In genomic region chr11:64246624-64246873, GRCh38 we compare ENCODE assay signal across 8 cellular contexts. TPM values are rescaled to one million over a fixed set of nuclear protein-coding genes. Genes with fewer than 3 reads are reported as not detected.
DNase-seq lines count a peak whose midpoint lies in the region; ATAC-seq and TF ChIP-seq lines count a peak whose summit lies in the region.
"Not testable (repeated sequence)": the region's sequence is repeated elsewhere in the genome, so short reads cannot be mapped to it uniquely, and the experiment has no call there.

No MANE protein-coding gene starts in this region.

- H2AK5ac ChIP-seq in H9 (ENCODE audit: insufficient read length, low read length), result not testable (repeated sequence)

- not testable (repeated sequence) for H4K20me1 ChIP-seq in H9 (ENCODE audit: control insufficient read depth, insufficient read depth, insufficient read length)

- H3K23me2 ChIP-seq in H9 (ENCODE audit: insufficient read length, low read depth, low read length, poor library complexity, severe bottlenecking), result peaks cover 25% of the 10 kb centered on the region

- H3T11ph ChIP-seq in H9 (ENCODE audit: low read length), result not testable (repeated sequence)

- BruUV-seq in Calu3 (replicated peaks; lab: Mats Ljungman, UMichigan); MCF 10A (replicated peaks; lab: Mats Ljungman, UMichigan): not testable (repeated sequence)

- not testable (repeated sequence) for H3K4me1 ChIP-seq in H9 (ENCODE audit: insufficient read depth, low read length)
- H3K4me1 ChIP-seq in HUES64 (ENCODE audit: insufficient read depth, low read length) (peaks cover 38% of the 10 kb centered on the region), right atrium auricular region (peaks cover 0 to 52% of the 10 kb centered on the region in 2 donors), thoracic aorta (ENCODE audit: control insufficient read depth in 1 of 2, low read depth in 2 of 2) (peaks cover 19 to 46% of the 10 kb centered on the region in 2 donors)

- H2BK20ac ChIP-seq in H9 (ENCODE audit: low read depth, low read length, poor library complexity, severe bottlenecking), result not testable (repeated sequence)

- WGBS in H9 (ENCODE audit: extremely low coverage, insufficient read length, low lambda C conversion rate), result no CpG with 5 or more reads among the region's 43 CpGs
- under 1% methylated on average over 41 of the region's 43 CpGs for WGBS in HUES64

- H3K56ac ChIP-seq in H9 (ENCODE audit: insufficient read length, low read depth, low read length), result not testable (repeated sequence)

- peak overlapping the region; percentile 96 for H3K4me3 Mint-ChIP-seq in Calu3 (ENCODE audit: low read depth, unreplicated experiment)
- peak overlapping the region; percentile 79 to 93 for H3K4me3 Mint-ChIP-seq in H9
- H3K4me3 Mint-ChIP-seq in activated B cell treated with CpG ODN at 0.5 μM for 24 hours, result peak overlapping the region; percentile 85
- peak overlapping the region; percentile 93 for H3K4me3 Mint-ChIP-seq in MCF 10A (ENCODE audit: unreplicated experiment)
- peak overlapping the region; percentile 88 to 93 (median 90) for H3K4me3 Mint-ChIP-seq in nephron

- H3K27ac ChIP-seq in H9 (ENCODE audit: insufficient read length, low read depth, low read length); HUES64 (ENCODE audit: low read depth, low read length): not testable (repeated sequence)
- H3K27ac ChIP-seq in right atrium auricular region, result peak overlapping the region; percentile 88 to 95
- peak overlapping the region in 1 of 2 donors; percentile 93 for H3K27ac ChIP-seq in thoracic aorta

- not testable (repeated sequence) for TF ChIP-seq CTCF in Calu3 (IDR thresholded peaks at IDR 0.05; ENCODE audit: unreplicated experiment); H9 (conservative IDR thresholded peaks at IDR 0.05); activated B cell treated with CpG ODN at 0.5 μM for 24 hours (IDR thresholded peaks at IDR 0.05); MCF 10A (IDR thresholded peaks at IDR 0.05; ENCODE audit: unreplicated experiment); right atrium auricular region (IDR thresholded peaks at IDR 0.05); nephron (IDR thresholded peaks at IDR 0.05; ENCODE audit: unreplicated experiment in 3 of 3); thoracic aorta (IDR thresholded peaks at IDR 0.05)

- H3K23ac ChIP-seq in H9 (ENCODE audit: insufficient read length, low read depth, low read length), result not testable (repeated sequence)

- not testable (repeated sequence) for H2AFZ ChIP-seq in H9 (ENCODE audit: low read length)

- not testable (repeated sequence) for H3K9me3 Mint-ChIP-seq in Calu3 (ENCODE audit: low read depth, unreplicated experiment); H9; activated B cell treated with CpG ODN at 0.5 μM for 24 hours; MCF 10A (ENCODE audit: unreplicated experiment); nephron

- not testable (repeated sequence) for H3K18ac ChIP-seq in H9 (ENCODE audit: insufficient read length, low read depth, low read length)

- H2BK120ac ChIP-seq in H9 (ENCODE audit: low read depth, low read length, poor library complexity, severe bottlenecking), result not testable (repeated sequence)

- H4K91ac ChIP-seq in H9 (ENCODE audit: insufficient read length, low read depth, low read length), result not testable (repeated sequence)

- H3K4me1 Mint-ChIP-seq in Calu3 (ENCODE audit: low read depth, unreplicated experiment) (peaks cover 28% of the 10 kb centered on the region), H9 (peaks cover 40 to 49% of the 10 kb centered on the region in 2 experiments), activated B cell treated with CpG ODN at 0.5 μM for 24 hours (peaks cover 38% of the 10 kb centered on the region), MCF 10A (ENCODE audit: insufficient read depth, unreplicated experiment) (peaks cover 15% of the 10 kb centered on the region), nephron (peaks cover 27% of the 10 kb centered on the region)

- not testable (repeated sequence) for H3K9me3 ChIP-seq in H9 (ENCODE audit: control insufficient read depth, low read depth, low read length); HUES64 (ENCODE audit: insufficient read depth, low read depth, low read length); right atrium auricular region; thoracic aorta

- H3K36me3 Mint-ChIP-seq in Calu3 (ENCODE audit: insufficient read depth, unreplicated experiment) (peaks cover 95% of the 10 kb centered on the region), H9 (ENCODE audit: insufficient read depth in 1 of 3, low read depth in 3 of 3) (peaks cover 12 to 22% (median 13%) of the 10 kb centered on the region in 3 experiments; a peak in 6 of 7 replicates), activated B cell treated with CpG ODN at 0.5 μM for 24 hours (ENCODE audit: low read depth) (peaks cover 22% of the 10 kb centered on the region), MCF 10A (ENCODE audit: insufficient read depth, unreplicated experiment) (peaks cover 27% of the 10 kb centered on the region)
- not testable (repeated sequence) for H3K36me3 Mint-ChIP-seq in nephron (ENCODE audit: low read depth)

- H4K8ac ChIP-seq in H9 (replicated peaks; ENCODE audit: insufficient read length, low read depth, low read length), result not testable (repeated sequence)

- H3K4ac ChIP-seq in H9 (ENCODE audit: low read depth, low read length), result not testable (repeated sequence)

- not testable (repeated sequence) for H3K79me2 ChIP-seq in H9 (ENCODE audit: insufficient read depth, low read length)

- H3K4me2 ChIP-seq in H9 (ENCODE audit: insufficient read depth, insufficient read length, low read length), result not testable (repeated sequence)

- H3K4me3 ChIP-seq in HUES64 (ENCODE audit: low read length) (peak overlapping the region; percentile 93), right atrium auricular region (peak overlapping the region; percentile 74 to 82), thoracic aorta (peak overlapping the region; percentile 98)

- H4K5ac ChIP-seq in H9 (ENCODE audit: insufficient read length, low read depth, low read length), result not testable (repeated sequence)

- H3K27ac Mint-ChIP-seq in Calu3 (ENCODE audit: unreplicated experiment) (peak overlapping the region; percentile 96), activated B cell treated with CpG ODN at 0.5 μM for 24 hours (peak overlapping the region; percentile 79), MCF 10A (ENCODE audit: low read depth, unreplicated experiment) (peak overlapping the region; percentile 63), nephron (peak overlapping the region in 2 of 3 experiments; percentile 90 to 94)
- H3K27ac Mint-ChIP-seq in H9, result not testable (repeated sequence)

- CTCF ChIA-PET in Calu3 (lab: Charles Lee) (interaction anchor here (1.5 kb wide), 1 partner anchor 9 kb away, joined by 7 read pairs; no protein-coding TSS in a partner anchor), activated B cell treated with CpG ODN at 0.5 μM for 24 hours (lab: Charles Lee) (interaction anchor here (1.1 to 6.2 kb wide), 3 partner anchors 14 to 109 kb away, joined by 3 to 37 read pairs (median 6); partner anchors contain the start of gene FERMT3), MCF 10A (lab: Yijun Ruan, JAX) (interaction anchor here (0.6 to 1.6 kb wide), 3 partner anchors 22 to 108 kb away, joined by 3 to 4 read pairs (median 3); no protein-coding TSS in a partner anchor)

- not testable (repeated sequence) for H3K27me3 Mint-ChIP-seq in Calu3 (ENCODE audit: unreplicated experiment); H9 (ENCODE audit: low read depth); activated B cell treated with CpG ODN at 0.5 μM for 24 hours; MCF 10A (ENCODE audit: insufficient read depth, unreplicated experiment); nephron (ENCODE audit: low read depth)

- not testable (repeated sequence) for H3K27me3 ChIP-seq in H9 (ENCODE audit: insufficient read depth, low read length); HUES64 (ENCODE audit: insufficient read depth, low read length); right atrium auricular region; thoracic aorta (replicated peaks; ENCODE audit: insufficient read depth)

- ATAC-seq in activated B cell treated with CpG ODN at 0.5 μM for 24 hours (ENCODE audit: low read depth), result peak; percentile 7
- ATAC-seq in thoracic aorta (ENCODE audit: insufficient number of reproducible peaks, low FRiP score, low read depth), result not testable (repeated sequence)

- POLR2A ChIA-PET in activated B cell treated with CpG ODN at 0.5 μM for 24 hours (lab: Charles Lee) (interaction anchor here (0.9 to 8.7 kb wide), 11 partner anchors 16 to 89 kb away, joined by 3 to 127 read pairs (median 9); partner anchors contain the start of genes BAD, DNAJC4, ESRRA and FERMT3), MCF 10A (lab: Yijun Ruan, JAX) (interaction anchor here (0.9 to 10.8 kb wide), 18 partner anchors 8 to 1699 kb away, joined by 3 to 122 read pairs (median 10); partner anchors contain the start of genes AHNAK, BAD, CATSPERZ and DNAJC4)

- H2BK5ac ChIP-seq in H9 (ENCODE audit: insufficient read length, low read length), result not testable (repeated sequence)

- not testable (repeated sequence) for H3K14ac ChIP-seq in H9 (ENCODE audit: insufficient read depth, low read length)

- H2BK15ac ChIP-seq in H9 (ENCODE audit: low read depth, low read length), result not testable (repeated sequence)

- not testable (repeated sequence) for H3K9ac ChIP-seq in H9 (ENCODE audit: extremely low read depth, insufficient read length, low read length)
- H3K9ac ChIP-seq in HUES64 (ENCODE audit: low read depth, low read length), result peak overlapping the region; percentile 88

- intact Hi-C loops in Calu3 (cut with micrococcal nuclease; ENCODE audit: unreplicated experiment) (loop anchor here (10.0 kb wide), 1 partner anchor 58 kb away; the partner anchor contains the start of genes CATSPERZ and ESRRA), activated B cell treated with CpG ODN at 0.5 μM for 24 hours (cut with micrococcal nuclease) (loop anchor here (1.0 to 10.0 kb wide), 4 partner anchors 16 to 528 kb away; partner anchors contain the start of genes DNAJC4, ESRRA and SF1), MCF 10A (cut with micrococcal nuclease) (loop anchor here (2.0 kb wide), 1 partner anchor 58 kb away; the partner anchor contains the start of gene ESRRA)

- not testable (repeated sequence) for H3K79me1 ChIP-seq in H9 (ENCODE audit: insufficient read depth, low read depth, low read length, poor library complexity, severe bottlenecking)

- H2BK12ac ChIP-seq in H9 (ENCODE audit: insufficient read length, low read depth, low read length), result not testable (repeated sequence)

- peaks cover 19% of the 10 kb centered on the region for H3K36me3 ChIP-seq in HUES64 (ENCODE audit: insufficient read depth, low read length)
- H3K36me3 ChIP-seq in right atrium auricular region, result peaks cover 10% of the 10 kb centered on the region
- not testable (repeated sequence) for H3K36me3 ChIP-seq in thoracic aorta

- DNase-seq in Calu3; H9; activated B cell treated with CpG ODN at 0.5 μM for 24 hours; MCF 10A (ENCODE audit: unreplicated experiment); right atrium auricular region (ENCODE audit: low spot score); thoracic aorta (ENCODE audit: low spot score): not testable (repeated sequence)

RNA-seq across cellular contexts. Expression of gene PPP1R14B, which starts 0.2 kb away (rescaled TPM):
- total RNA-seq in Calu3 (2022) (276 and 334 TPM in 2 replicates), H9 (2021) (358 and 363 TPM in 2 replicates), activated B cell treated with CpG ODN at 0.5 μM for 24 hours (112 and 127 TPM in 2 replicates), MCF 10A (2022) (583 and 684 TPM in 2 replicates), right atrium auricular region (10 to 100 TPM; 76.4 to 99.2 TPM), thoracic aorta (100 to 1,000 TPM in 1 of 2 donors, 10 to 100 TPM in 1; 75.3 to 122 TPM)
- 353 TPM for polyA plus RNA-seq in HUES64 (2013, experiment 1 of 2)
- polyA plus RNA-seq in HUES64 (2013, experiment 2 of 2), result 328 TPM

RNA-seq across cellular contexts. Expression of gene PLCB3, which starts 4.8 kb away (rescaled TPM):
- total RNA-seq in Calu3 (2022), result 35.9 and 39.5 TPM in 2 replicates
- 79.3 and 80.2 TPM in 2 replicates for total RNA-seq in H9 (2021)
- polyA plus RNA-seq in HUES64 (2013, experiment 1 of 2), result 44.7 TPM
- polyA plus RNA-seq in HUES64 (2013, experiment 2 of 2), result 41.8 TPM
- total RNA-seq in activated B cell treated with CpG ODN at 0.5 μM for 24 hours, result 7.9 and 8.1 TPM in 2 replicates
- total RNA-seq in MCF 10A (2022), result 34.6 and 39.0 TPM in 2 replicates
- total RNA-seq in right atrium auricular region, result 10 to 100 TPM in 1 of 2 donors, 1 to 10 TPM in 1; 7.5 to 15.5 TPM
- total RNA-seq in thoracic aorta, result 10 to 100 TPM; 31.5 to 39.7 TPM

RNA-seq across cellular contexts. Expression of gene FKBP2, which starts 5.7 kb away (rescaled TPM):
- total RNA-seq in Calu3 (2022), result 87.4 and 91.3 TPM in 2 replicates
- total RNA-seq in H9 (2021), result 36.5 and 41.0 TPM in 2 replicates
- polyA plus RNA-seq in HUES64 (2013, experiment 1 of 2), result 59.7 TPM
- polyA plus RNA-seq in HUES64 (2013, experiment 2 of 2), result 70.2 TPM
- total RNA-seq in activated B cell treated with CpG ODN at 0.5 μM for 24 hours, result 31.4 and 39.4 TPM in 2 replicates
- 84.7 and 86.0 TPM in 2 replicates for total RNA-seq in MCF 10A (2022)
- total RNA-seq in right atrium auricular region, result 10 to 100 TPM; 59.1 to 83.4 TPM
- total RNA-seq in thoracic aorta, result 10 to 100 TPM; 51.7 to 53.0 TPM

RNA-seq across cellular contexts. Expression of gene VEGFB, which starts 12.2 kb away (rescaled TPM):
- total RNA-seq in Calu3 (2022), result 88.8 and 91.5 TPM in 2 replicates
- total RNA-seq in H9 (2021), result 57.1 and 57.7 TPM in 2 replicates
- 27.9 TPM for polyA plus RNA-seq in HUES64 (2013, experiment 1 of 2)
- 35.6 TPM for polyA plus RNA-seq in HUES64 (2013, experiment 2 of 2)
- total RNA-seq in activated B cell treated with CpG ODN at 0.5 μM for 24 hours, result 86.7 and 97.4 TPM in 2 replicates
- total RNA-seq in MCF 10A (2022), result 46.0 and 60.3 TPM in 2 replicates
- 100 to 1,000 TPM; 153 to 201 TPM for total RNA-seq in right atrium auricular region
- 100 to 1,000 TPM in 1 of 2 donors, 10 to 100 TPM in 1; 81.8 to 107 TPM for total RNA-seq in thoracic aorta

RNA-seq across cellular contexts. Expression of gene DNAJC4, which starts 16.2 kb away (rescaled TPM):
- total RNA-seq in Calu3 (2022) (26.6 and 28.0 TPM in 2 replicates), H9 (2021) (21.0 and 24.2 TPM in 2 replicates), activated B cell treated with CpG ODN at 0.5 μM for 24 hours (47.5 and 53.3 TPM in 2 replicates), MCF 10A (2022) (19.5 and 27.0 TPM in 2 replicates), right atrium auricular region (10 to 100 TPM; 24.7 to 32.1 TPM), thoracic aorta (10 to 100 TPM; 13.5 to 53.2 TPM)
- polyA plus RNA-seq in HUES64 (2013, experiment 1 of 2), result 14.8 TPM
- 23.0 TPM for polyA plus RNA-seq in HUES64 (2013, experiment 2 of 2)
